In genomic region chr3:194328080-194328571, GRCh38 we compare ENCODE assay signal across 1 cellular context.
A peak's percentile ranks its signal among the peaks of the same experiment; 100 is the strongest.
TF ChIP-seq lines count a peak whose summit lies in the region.

No MANE protein-coding gene starts in this region.

TF ChIP-seq in HepG2, 621 proteins besides CTCF, POLR2A, EP300 and RAD21 (continued from another document):
- TF ChIP-seq ZBTB38 (CRISPR knock-in tag; IDR thresholded peaks at IDR 0.05) (peak; percentile 47), SRSF4 (IDR thresholded peaks at IDR 0.05; ENCODE audit: low read depth, low read length, poor library complexity, severe bottlenecking) (no peak), ZNF343 (CRISPR knock-in tag; IDR thresholded peaks at IDR 0.05) (0 out of 2 replicates have a peak, but pooled peaks have one; percentile 41), WIZ (CRISPR knock-in tag; IDR thresholded peaks at IDR 0.05) (no peak), ZNF687 (CRISPR knock-in tag; IDR thresholded peaks at IDR 0.05) (peak; percentile 44), POLR2AphosphoS2 (IDR thresholded peaks at IDR 0.05; ENCODE audit: low read depth, low read length) (no peak), ZBTB33 (CRISPR knock-in tag; IDR thresholded peaks at IDR 0.05) (peak; percentile 94), NR2F6 (IDR thresholded peaks at IDR 0.05) (no peak), NR2F6 (CRISPR knock-in tag; IDR thresholded peaks at IDR 0.05) (no peak), HOXA3 (CRISPR knock-in tag; IDR thresholded peaks at IDR 0.05) (0 out of 2 replicates have a peak, but pooled peaks have one; percentile 31), KLF15 (CRISPR knock-in tag; IDR thresholded peaks at IDR 0.05; ENCODE audit: borderline replicate concordance) (no peak), SALL1 (CRISPR knock-in tag; IDR thresholded peaks at IDR 0.05) (0 out of 2 replicates have a peak, but pooled peaks have one; percentile 24), MEIS1 (CRISPR knock-in tag; IDR thresholded peaks at IDR 0.05; ENCODE audit: borderline replicate concordance) (0 out of 2 replicates have a peak, but pooled peaks have one; percentile 27)
